In the genomic region with DNA sequence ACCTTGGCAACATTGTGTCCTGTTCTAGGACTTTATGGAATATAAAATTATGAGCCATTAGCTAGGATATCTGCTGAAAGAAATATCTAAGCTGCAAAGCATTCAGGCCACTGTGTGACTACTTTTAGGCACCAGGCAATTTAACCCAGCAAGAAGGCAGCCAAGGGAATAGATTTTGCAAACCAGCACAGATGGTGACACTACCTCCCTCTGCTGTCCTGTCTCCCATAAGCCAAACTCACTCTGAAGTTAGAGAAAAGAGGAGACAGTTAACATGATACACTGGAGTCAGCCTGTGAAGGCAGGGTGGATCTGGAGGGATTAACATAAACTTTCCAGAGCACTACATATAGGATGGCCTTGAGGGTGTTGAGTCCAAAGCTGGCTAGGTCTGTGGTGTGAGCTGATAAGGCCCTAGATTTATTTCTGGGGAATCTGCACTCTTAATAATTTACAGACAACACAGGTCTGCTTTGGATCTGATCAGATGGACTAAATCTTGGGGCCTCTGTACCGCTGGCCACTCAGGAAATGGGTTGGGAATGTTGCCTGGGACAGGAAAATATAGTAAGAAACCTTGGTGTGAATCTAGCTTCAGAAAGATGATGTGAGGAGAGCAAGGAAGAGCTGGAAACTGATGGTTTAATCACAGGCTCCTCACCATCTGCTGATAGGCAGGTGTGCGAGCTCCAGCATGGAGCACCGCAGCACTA, we compare ENCODE assay signal across 15 cellular contexts.
DNase-seq lines count a peak whose midpoint lies in the region; ATAC-seq and TF ChIP-seq lines count a peak whose summit lies in the region.
"Had no signal": no experiment of that assay in that cellular context is flagged by ENCODE, and none has a peak within 500 bp of the region (broad histone marks: within the 10 kb centered on the region; RNA-seq: fewer than 3 reads in every experiment).

No MANE protein-coding gene starts in this region.

- H3K27me3 Mint-ChIP-seq in CD8-positive, alpha-beta T cell (ENCODE audit: low read depth) = no peaks in the 10 kb centered on the region
- H3K27me3 Mint-ChIP-seq in H9 (ENCODE audit: low read depth) = no peaks in the 10 kb centered on the region; the same call in 1 of the 2 replicates
- no peaks in the 10 kb centered on the region for H3K27me3 Mint-ChIP-seq in activated CD4-positive, alpha-beta memory T cell treated with anti-CD3 and anti-CD28 coated beads for 36 hours

- H3T11ph ChIP-seq in H9 (ENCODE audit: low read length) = no peak overlapping the region

- H3K79me1 ChIP-seq in H9 (ENCODE audit: insufficient read depth, low read depth, low read length, poor library complexity, severe bottlenecking) = no peaks in the 10 kb centered on the region

- H3K79me2 ChIP-seq in H9 (ENCODE audit: insufficient read depth, low read length) = no peaks in the 10 kb centered on the region

- no peak overlapping the region for H3K18ac ChIP-seq in H9 (ENCODE audit: insufficient read length, low read depth, low read length)

- H3K9me3 ChIP-seq in CD8-positive, alpha-beta T cell (ENCODE audit: low read length) = no peaks in the 10 kb centered on the region
- H3K9me3 ChIP-seq in H9 (ENCODE audit: control insufficient read depth, low read depth, low read length) (no peaks in the 10 kb centered on the region), vagina (no peaks in the 10 kb centered on the region)

- intact Hi-C loops in CD8-positive, alpha-beta T cell (cut with DNase I, micrococcal nuclease) = loop anchor here (5.0 kb wide), 2 partner anchors 37 to 293 kb away; no protein-coding TSS in a partner anchor
- intact Hi-C loops in activated CD4-positive, alpha-beta memory T cell treated with anti-CD3 and anti-CD28 coated beads for 36 hours (cut with micrococcal nuclease) = loop anchor here (5.0 kb wide), 1 partner anchor 57 kb away; no protein-coding TSS in a partner anchor
- intact Hi-C loops in vagina (cut with DNase I) = no loop called here

- H4K5ac ChIP-seq in H9 (ENCODE audit: insufficient read length, low read depth, low read length) = no peak overlapping the region

- H3K56ac ChIP-seq in H9 (ENCODE audit: insufficient read length, low read depth, low read length) = no peak overlapping the region

- H2AFZ ChIP-seq in H9 (ENCODE audit: low read length) = no peak overlapping the region

- H4K91ac ChIP-seq in H9 (ENCODE audit: insufficient read length, low read depth, low read length) = no peak overlapping the region

- H3K36me3 Mint-ChIP-seq in CD8-positive, alpha-beta T cell = no peaks in the 10 kb centered on the region
- H3K36me3 Mint-ChIP-seq in H9 (ENCODE audit: insufficient read depth in 1 of 3, low read depth in 3 of 3) = no peaks in the 10 kb centered on the region
- H3K36me3 Mint-ChIP-seq in activated CD4-positive, alpha-beta memory T cell treated with anti-CD3 and anti-CD28 coated beads for 36 hours = no peaks in the 10 kb centered on the region
- H3K36me3 Mint-ChIP-seq: CD14-positive monocyte had no signal

- no peak overlapping the region for H2BK120ac ChIP-seq in H9 (ENCODE audit: low read depth, low read length, poor library complexity, severe bottlenecking)

- no peak for ATAC-seq in CD8-positive, alpha-beta T cell
- no peak for ATAC-seq in GM18873 (IDR thresholded peaks at IDR 0.05; ENCODE audit: low FRiP score, unreplicated experiment)
- ATAC-seq in GM21576 (IDR thresholded peaks at IDR 0.05; ENCODE audit: unreplicated experiment) = no peak

- POLR2A ChIA-PET in CD8-positive, alpha-beta T cell (lab: Charles Lee) = interaction anchor here (1.0 to 1.3 kb wide), 3 partner anchors 19 to 291 kb away, joined by 3 read pairs; no protein-coding TSS in a partner anchor
- POLR2A ChIA-PET in activated CD4-positive, alpha-beta memory T cell treated with anti-CD3 and anti-CD28 coated beads for 36 hours (lab: Charles Lee) = no interaction called here

- H3K4me1 ChIP-seq in CD8-positive, alpha-beta T cell (ENCODE audit: insufficient read depth, low read length) = peaks cover 19% of the 10 kb centered on the region
- no peaks in the 10 kb centered on the region for H3K4me1 ChIP-seq in H9 (ENCODE audit: insufficient read depth, low read length)
- no peaks in the 10 kb centered on the region for H3K4me1 ChIP-seq in vagina

- H2BK15ac ChIP-seq in H9 (ENCODE audit: low read depth, low read length) = no peak overlapping the region

- no peak overlapping the region for H2BK20ac ChIP-seq in H9 (ENCODE audit: low read depth, low read length, poor library complexity, severe bottlenecking)

- no peak overlapping the region for H3K27ac ChIP-seq in CD8-positive, alpha-beta T cell (ENCODE audit: low read depth, low read length)
- H3K27ac ChIP-seq in H9 (ENCODE audit: insufficient read length, low read depth, low read length) (no peak overlapping the region), vagina (no peak overlapping the region)
- H3K27ac ChIP-seq: SK-N-MC had no signal

- no peak for DNase-seq in CD8-positive, alpha-beta T cell
- DNase-seq in H9 (no peak), fibroblast of gingiva (ENCODE audit: low read depth) (peak; percentile 27), NCI-H748 (lab: John Stamatoyannopoulos, UW; ENCODE audit: unreplicated experiment) (no peak), vagina (ENCODE audit: extremely low spot score in 2 of 2) (no peak)
- no peak for DNase-seq in activated CD4-positive, alpha-beta memory T cell treated with anti-CD3 and anti-CD28 coated beads for 36 hours
- DNase-seq: activated CD4-positive, CD25-positive, alpha-beta regulatory T cell; caudate nucleus; KBM-7; NCI-H2081 had no signal

- H3K14ac ChIP-seq in H9 (ENCODE audit: insufficient read depth, low read length) = no peak overlapping the region

- no peaks in the 10 kb centered on the region for H3K9me3 Mint-ChIP-seq in CD8-positive, alpha-beta T cell
- no peaks in the 10 kb centered on the region for H3K9me3 Mint-ChIP-seq in H9
- no peaks in the 10 kb centered on the region for H3K9me3 Mint-ChIP-seq in activated CD4-positive, alpha-beta memory T cell treated with anti-CD3 and anti-CD28 coated beads for 36 hours
- H3K9me3 Mint-ChIP-seq: activated T-helper 2 cell treated with anti-CD3 and anti-CD28 coated beads, Interferon-gamma antibody, Interleukin-2, Interleukin-4, amounts not matched to agents 10 μg/mL and 5 μg/mL and 100 μg/mL, durations not matched to agents 14 hours and 24 hours and 36 hours; CD14-positive monocyte had no signal

- TF ChIP-seq POLR2A in vagina (IDR thresholded peaks at IDR 0.05) = no peak

- H2BK12ac ChIP-seq in H9 (ENCODE audit: insufficient read length, low read depth, low read length) = no peak overlapping the region

- peak overlapping the region; percentile 41 for H3K4me3 Mint-ChIP-seq in CD8-positive, alpha-beta T cell
- H3K4me3 Mint-ChIP-seq in H9 = no peak overlapping the region
- H3K4me3 Mint-ChIP-seq in activated CD4-positive, alpha-beta memory T cell treated with anti-CD3 and anti-CD28 coated beads for 36 hours = peak overlapping the region; percentile 2
- H3K4me3 Mint-ChIP-seq: CD14-positive monocyte had no signal

- H3K36me3 ChIP-seq in CD8-positive, alpha-beta T cell (ENCODE audit: insufficient read depth, low read length) = no peaks in the 10 kb centered on the region
- no peaks in the 10 kb centered on the region for H3K36me3 ChIP-seq in vagina

- no peak overlapping the region for H3K9ac ChIP-seq in H9 (ENCODE audit: extremely low read depth, insufficient read length, low read length)

- no peaks in the 10 kb centered on the region for H3K27me3 ChIP-seq in CD8-positive, alpha-beta T cell (ENCODE audit: insufficient read depth, low read length)
- no peaks in the 10 kb centered on the region; the same call in 1 of the 2 replicates for H3K27me3 ChIP-seq in H9 (ENCODE audit: insufficient read depth, low read length)
- H3K27me3 ChIP-seq in vagina = no peaks in the 10 kb centered on the region

- no peak for TF ChIP-seq CTCF in CD8-positive, alpha-beta T cell (IDR thresholded peaks at IDR 0.05)
- 0 out of 3 replicates have a peak, but pooled peaks have one; percentile 23 for TF ChIP-seq CTCF in H9 (conservative IDR thresholded peaks at IDR 0.05)
- no peak for TF ChIP-seq CTCF in vagina (IDR thresholded peaks at IDR 0.05)

- H3K23ac ChIP-seq in H9 (ENCODE audit: insufficient read length, low read depth, low read length) = no peak overlapping the region

- peaks cover 34% of the 10 kb centered on the region for H3K4me1 Mint-ChIP-seq in CD8-positive, alpha-beta T cell (ENCODE audit: low read depth)
- peaks cover 8% of the 10 kb centered on the region in 2 experiments; a peak in 3 of 4 replicates for H3K4me1 Mint-ChIP-seq in H9
- H3K4me1 Mint-ChIP-seq in activated CD4-positive, alpha-beta memory T cell treated with anti-CD3 and anti-CD28 coated beads for 36 hours (ENCODE audit: low read depth) = peaks cover 25% of the 10 kb centered on the region

- no peaks in the 10 kb centered on the region for H3K23me2 ChIP-seq in H9 (ENCODE audit: insufficient read length, low read depth, low read length, poor library complexity, severe bottlenecking)

- WGBS in H9 (ENCODE audit: extremely low coverage, insufficient read length, low lambda C conversion rate) = no CpG with 5 or more reads among the region's 3 CpGs

- H3K4me3 ChIP-seq in CD8-positive, alpha-beta T cell (ENCODE audit: low read depth, low read length) = no peak overlapping the region
- H3K4me3 ChIP-seq in vagina = no peak overlapping the region
- H3K4me3 ChIP-seq: SK-N-MC had no signal

- no peak overlapping the region for H4K8ac ChIP-seq in H9 (replicated peaks; ENCODE audit: insufficient read length, low read depth, low read length)

- no peaks in the 10 kb centered on the region for H4K20me1 ChIP-seq in H9 (ENCODE audit: control insufficient read depth, insufficient read depth, insufficient read length)

- no peak overlapping the region for H3K4ac ChIP-seq in H9 (ENCODE audit: low read depth, low read length)

- H2BK5ac ChIP-seq in H9 (ENCODE audit: insufficient read length, low read length) = no peak overlapping the region

- no peak overlapping the region for H2AK5ac ChIP-seq in H9 (ENCODE audit: insufficient read length, low read length)

- peak overlapping the region; percentile 91 for H3K27ac Mint-ChIP-seq in CD8-positive, alpha-beta T cell
- no peak overlapping the region for H3K27ac Mint-ChIP-seq in H9
- peak overlapping the region; percentile 66 for H3K27ac Mint-ChIP-seq in activated CD4-positive, alpha-beta memory T cell treated with anti-CD3 and anti-CD28 coated beads for 36 hours

- H3K4me2 ChIP-seq in H9 (ENCODE audit: insufficient read depth, insufficient read length, low read length) = no peak overlapping the region

- CTCF ChIA-PET in CD8-positive, alpha-beta T cell (lab: Charles Lee) = interaction anchor here (1.0 to 4.4 kb wide), 8 partner anchors 16 to 347 kb away, joined by 3 to 38 read pairs (median 6); no protein-coding TSS in a partner anchor
- CTCF ChIA-PET in activated CD4-positive, alpha-beta memory T cell treated with anti-CD3 and anti-CD28 coated beads for 36 hours (lab: Charles Lee) = interaction anchor here (0.9 to 5.4 kb wide), 6 partner anchors 15 to 292 kb away, joined by 3 to 28 read pairs (median 8); no protein-coding TSS in a partner anchor

Comparison
In these comparisons a context has a peak if more than half of its experiments do, and no peak if none do; other contexts are left out.
1. H3K27ac Mint-ChIP-seq: peak in CD8-positive, alpha-beta T cell (single experiment) and activated CD4-positive, alpha-beta memory T cell treated with anti-CD3 and anti-CD28 coated beads for 36 hours (single experiment); none in H9 (0 of 3).
2. H3K4me3 Mint-ChIP-seq: peak in CD8-positive, alpha-beta T cell (single experiment) and activated CD4-positive, alpha-beta memory T cell treated with anti-CD3 and anti-CD28 coated beads for 36 hours (single experiment); none in H9 (0 of 2).